In the genomic region with DNA sequence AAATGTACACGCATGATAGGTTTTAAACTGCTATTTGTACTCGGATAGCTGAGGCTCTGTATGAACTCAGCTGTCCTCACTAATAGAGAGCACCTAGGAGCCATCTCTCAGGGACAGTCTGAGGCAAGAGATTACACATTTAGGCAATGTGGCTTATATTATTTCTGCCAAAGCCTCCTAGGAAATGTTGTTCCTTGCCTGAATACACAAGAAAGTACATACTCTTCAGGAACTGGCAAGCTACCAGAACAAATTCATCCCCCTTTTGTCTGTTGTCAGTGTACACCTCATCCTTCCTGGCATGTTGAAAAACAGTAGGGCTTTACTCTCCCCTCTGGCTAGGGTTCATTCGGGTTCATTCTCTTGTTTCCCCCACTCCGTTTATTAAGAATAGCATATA, we compare ENCODE assay signal across 12 cellular contexts.
"Had no signal": no experiment of that assay in that cellular context is flagged by ENCODE, and none has a peak within 500 bp of the region (broad histone marks: within the 10 kb centered on the region; RNA-seq: fewer than 3 reads in every experiment).

No MANE protein-coding gene starts in this region.

- ATAC-seq: activated CD4-positive, alpha-beta T cell treated with anti-CD3 and anti-CD28 coated beads for 36 hours; heart right ventricle; mucosa of descending colon; naive thymus-derived CD8-positive, alpha-beta T cell; stimulated activated effector memory CD8-positive, alpha-beta T cell treated with anti-CD3 and anti-CD28 coated beads, Interleukin-12 subunit alpha, Interleukin-12 subunit beta, amount 100 ng/mL, for 72 hours had no signal

- DNase-seq: activated CD4-positive, alpha-beta memory T cell treated with anti-CD3 and anti-CD28 coated beads, Interleukin-2, amount 10 ng/mL, durations not matched to agents 7 days and 5 days; activated CD4-positive, alpha-beta T cell treated with anti-CD3 and anti-CD28 coated beads for 36 hours; activated gamma-delta T cell; activated T-cell treated with anti-CD3 and anti-CD28 coated beads, Interleukin-2, amount 50 U/mL, for 48 hours; amygdala; heart right ventricle; mammary epithelial cell; mucosa of descending colon; naive thymus-derived CD8-positive, alpha-beta T cell; thyroid gland; uterus had no signal
